15 cellular contexts compared by ENCODE assay signal in the genomic region with DNA sequence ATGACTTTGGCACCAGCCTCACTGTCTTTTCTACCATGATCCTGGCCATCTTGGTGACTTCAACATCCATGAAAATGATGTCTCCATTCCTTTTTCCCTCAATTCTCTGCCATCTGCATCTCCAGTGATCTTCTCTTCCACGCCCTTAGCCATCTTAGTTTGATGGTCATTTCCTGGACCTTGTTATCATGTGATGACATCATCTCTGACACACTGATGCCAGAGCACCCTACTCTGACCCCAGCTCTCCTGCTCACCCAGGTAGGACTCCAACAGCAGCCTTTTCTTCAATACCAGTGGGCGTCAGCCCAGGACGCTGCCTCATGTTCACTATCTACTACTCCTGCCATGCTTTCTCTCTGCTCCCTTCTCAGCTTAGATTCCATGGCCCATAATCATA.
A peak's percentile ranks its signal among the peaks of the same experiment; 100 is the strongest.
DNase-seq lines count a peak whose midpoint lies in the region; ATAC-seq and TF ChIP-seq lines count a peak whose summit lies in the region.
"Had no signal": no experiment of that assay in that cellular context is flagged by ENCODE, and none has a peak within 500 bp of the region (broad histone marks: within the 10 kb centered on the region; RNA-seq: fewer than 3 reads in every experiment).

No MANE protein-coding gene starts in this region.

- H3K27ac ChIP-seq in CD4-positive, alpha-beta memory T cell (ENCODE audit: low read depth, low read length), result no peak overlapping the region
- H3K27ac ChIP-seq: SJSA1 had no signal

- no peaks in the 10 kb centered on the region for H3K4me1 ChIP-seq in CD4-positive, alpha-beta memory T cell (ENCODE audit: insufficient read depth, low read length)
- no peaks in the 10 kb centered on the region for H3K4me1 ChIP-seq in mucosa of descending colon (ENCODE audit: low read depth)

- intact Hi-C loops in CD4-positive, alpha-beta memory T cell (cut with micrococcal nuclease), result no loop called here
- intact Hi-C loops in mucosa of descending colon (cut with DNase I, micrococcal nuclease), result no loop called here

- TF ChIP-seq CTCF in mucosa of descending colon (IDR thresholded peaks at IDR 0.05), result no peak

- H3K36me3 ChIP-seq in CD4-positive, alpha-beta memory T cell (ENCODE audit: insufficient read depth, low read length), result peaks cover 85% of the 10 kb centered on the region
- peaks cover 35% of the 10 kb centered on the region for H3K36me3 ChIP-seq in mucosa of descending colon (ENCODE audit: low read depth)

- no peak for DNase-seq in CD4-positive, alpha-beta memory T cell
- DNase-seq in ELR (ENCODE audit: low read depth), result peak; percentile 8
- DNase-seq in activated naive CD8-positive, alpha-beta T cell treated with anti-CD3 and anti-CD28 coated beads for 36 hours, result no peak
- no peak for DNase-seq in mucosa of descending colon
- no peak for DNase-seq in activated CD4-positive, alpha-beta memory T cell treated with anti-CD3 and anti-CD28 coated beads, Interleukin-2, amount 10 ng/mL, durations not matched to agents 7 days and 5 days
- DNase-seq in activated CD8-positive, alpha-beta memory T cell treated with anti-CD3 and anti-CD28 coated beads for 24 hours, result no peak
- no peak for DNase-seq in glomerular visceral epithelial cell (ENCODE audit: extremely low spot score)
- DNase-seq: DMS79, MG63, NCI-H1092, NCI-H2081 treated with DMSO at 0.1 percent for 48 hours, NCI-H510A treated with DMSO at 0.1 percent for 48 hours had no signal

- no peak overlapping the region for H3K4me3 ChIP-seq in CD4-positive, alpha-beta memory T cell (ENCODE audit: low read length in 2 of 2)
- no peak overlapping the region for H3K4me3 ChIP-seq in mucosa of descending colon
- H3K4me3 ChIP-seq: GM23338, MG63, SJSA1 had no signal

- H3K36me3 Mint-ChIP-seq in CD4-positive, alpha-beta memory T cell, result peaks cover 35 to 57% of the 10 kb centered on the region in 2 donors
- H3K36me3 Mint-ChIP-seq in activated naive CD8-positive, alpha-beta T cell treated with anti-CD3 and anti-CD28 coated beads for 36 hours, result peaks cover 6% of the 10 kb centered on the region
- peaks cover 39% of the 10 kb centered on the region for H3K36me3 Mint-ChIP-seq in activated CD4-positive, alpha-beta memory T cell treated with anti-CD3 and anti-CD28 coated beads, Interleukin-2, amount 10 ng/mL, durations not matched to agents 7 days and 5 days (ENCODE audit: low read depth)

- H3K27ac Mint-ChIP-seq in CD4-positive, alpha-beta memory T cell, result peak overlapping the region in 4 of 7 donors; percentile 2 to 83 (median 50)
- peak overlapping the region; percentile 16 for H3K27ac Mint-ChIP-seq in activated naive CD8-positive, alpha-beta T cell treated with anti-CD3 and anti-CD28 coated beads for 36 hours
- no peak overlapping the region for H3K27ac Mint-ChIP-seq in activated CD4-positive, alpha-beta memory T cell treated with anti-CD3 and anti-CD28 coated beads, Interleukin-2, amount 10 ng/mL, durations not matched to agents 7 days and 5 days
- H3K27ac Mint-ChIP-seq: GM23338 had no signal

- no peaks in the 10 kb centered on the region for H3K4me1 Mint-ChIP-seq in CD4-positive, alpha-beta memory T cell
- H3K4me1 Mint-ChIP-seq in activated naive CD8-positive, alpha-beta T cell treated with anti-CD3 and anti-CD28 coated beads for 36 hours, result peaks cover 8% of the 10 kb centered on the region
- peaks cover 8% of the 10 kb centered on the region for H3K4me1 Mint-ChIP-seq in activated CD4-positive, alpha-beta memory T cell treated with anti-CD3 and anti-CD28 coated beads, Interleukin-2, amount 10 ng/mL, durations not matched to agents 7 days and 5 days

- H3K4me3 Mint-ChIP-seq in CD4-positive, alpha-beta memory T cell, result no peak overlapping the region
- no peak overlapping the region for H3K4me3 Mint-ChIP-seq in activated naive CD8-positive, alpha-beta T cell treated with anti-CD3 and anti-CD28 coated beads for 36 hours
- H3K4me3 Mint-ChIP-seq in activated CD4-positive, alpha-beta memory T cell treated with anti-CD3 and anti-CD28 coated beads, Interleukin-2, amount 10 ng/mL, durations not matched to agents 7 days and 5 days, result no peak overlapping the region
- H3K4me3 Mint-ChIP-seq: GM23338 had no signal

- H3K27me3 Mint-ChIP-seq in CD4-positive, alpha-beta memory T cell, result no peaks in the 10 kb centered on the region
- H3K27me3 Mint-ChIP-seq in activated naive CD8-positive, alpha-beta T cell treated with anti-CD3 and anti-CD28 coated beads for 36 hours, result no peaks in the 10 kb centered on the region
- H3K27me3 Mint-ChIP-seq in activated CD4-positive, alpha-beta memory T cell treated with anti-CD3 and anti-CD28 coated beads, Interleukin-2, amount 10 ng/mL, durations not matched to agents 7 days and 5 days, result no peaks in the 10 kb centered on the region

- no peaks in the 10 kb centered on the region for H3K9me3 ChIP-seq in CD4-positive, alpha-beta memory T cell (ENCODE audit: control insufficient read depth in 1 of 2, low read length in 2 of 2)
- H3K9me3 ChIP-seq in mucosa of descending colon, result no peaks in the 10 kb centered on the region
- H3K9me3 ChIP-seq: MG63, SJSA1 had no signal

- peak; percentile 60 for ATAC-seq in mucosa of descending colon
- ATAC-seq: GM23338, HCT116 had no signal

- CTCF ChIA-PET in CD4-positive, alpha-beta memory T cell (lab: Charles Lee; ENCODE audit: partially characterized antibody), result no interaction called here
- CTCF ChIA-PET in activated CD4-positive, alpha-beta memory T cell treated with anti-CD3 and anti-CD28 coated beads, Interleukin-2, amount 10 ng/mL, durations not matched to agents 7 days and 5 days (lab: Charles Lee), result no interaction called here

- POLR2A ChIA-PET in CD4-positive, alpha-beta memory T cell (lab: Charles Lee; ENCODE audit: partially characterized antibody), result no interaction called here
- POLR2A ChIA-PET in activated CD4-positive, alpha-beta memory T cell treated with anti-CD3 and anti-CD28 coated beads, Interleukin-2, amount 10 ng/mL, durations not matched to agents 7 days and 5 days (lab: Charles Lee), result no interaction called here

- H3K27me3 ChIP-seq in CD4-positive, alpha-beta memory T cell (ENCODE audit: insufficient read depth, low read length), result no peaks in the 10 kb centered on the region
- H3K27me3 ChIP-seq: MG63, SJSA1 had no signal

- no peaks in the 10 kb centered on the region for H3K9me3 Mint-ChIP-seq in CD4-positive, alpha-beta memory T cell
- no peaks in the 10 kb centered on the region for H3K9me3 Mint-ChIP-seq in activated naive CD8-positive, alpha-beta T cell treated with anti-CD3 and anti-CD28 coated beads for 36 hours
- no peaks in the 10 kb centered on the region for H3K9me3 Mint-ChIP-seq in activated CD4-positive, alpha-beta memory T cell treated with anti-CD3 and anti-CD28 coated beads, Interleukin-2, amount 10 ng/mL, durations not matched to agents 7 days and 5 days
- H3K9me3 Mint-ChIP-seq: GM23338 had no signal
